Comparison of ENCODE assay signal across 20 cellular contexts in genomic region chr21:33029975-33030461, GRCh38. TPM values are rescaled to one million over a fixed set of nuclear protein-coding genes. Genes with fewer than 3 reads are reported as not detected.
DNase-seq lines count a peak whose midpoint lies in the region; FAIRE-seq and TF ChIP-seq lines count a peak whose summit lies in the region.
"Had no signal": no experiment of that assay in that cellular context is flagged by ENCODE, and none has a peak within 500 bp of the region (broad histone marks: within the 10 kb centered on the region; RNA-seq: fewer than 3 reads in every experiment).

No MANE protein-coding gene starts in this region.

- no peak overlapping the region for H3K18ac ChIP-seq in H1 (ENCODE audit: extremely low read depth, low read length)

- no peak overlapping the region for H3K4ac ChIP-seq in H1 (replicated peaks; ENCODE audit: insufficient read length, low read depth, low read length)

- peak overlapping the region; percentile 20 to 94 for H3K4me3 Mint-ChIP-seq in CD14-positive monocyte
- H3K4me3 Mint-ChIP-seq: HFFc6 had no signal

- H3K36me3 ChIP-seq in Loucy (ENCODE audit: insufficient read depth, low read length), result no peaks in the 10 kb centered on the region
- peaks cover 0 to 5% (median 0%) of the 10 kb centered on the region in 4 experiments; a peak in 1 of 8 replicates for H3K36me3 ChIP-seq in H1 (ENCODE audit: control insufficient read depth in 2 of 4, insufficient read depth in 4 of 4, low read length in 3 of 4)
- no peaks in the 10 kb centered on the region for H3K36me3 ChIP-seq in SK-N-SH (replicated peaks in 1 of 2; ENCODE audit: control insufficient read depth in 1 of 2, insufficient read depth in 2 of 2, low read length in 1 of 2)
- H3K36me3 ChIP-seq in OCI-LY7 (ENCODE audit: insufficient read depth, low read length), result no peaks in the 10 kb centered on the region
- no peaks in the 10 kb centered on the region for H3K36me3 ChIP-seq in uterus

- no peak for TF ChIP-seq CTCF in CD14-positive monocyte (IDR thresholded peaks at IDR 0.05)
- TF ChIP-seq CTCF in Loucy (conservative IDR thresholded peaks at IDR 0.05; ENCODE audit: low read length), result no peak
- TF ChIP-seq CTCF in H1 (IDR thresholded peaks at IDR 0.05; ENCODE audit: control extremely low read depth in 1 of 3, insufficient read depth in 1 of 3, low read depth in 1 of 3, low read length in 3 of 3), result no peak
- TF ChIP-seq CTCF in SK-N-SH (IDR thresholded peaks at IDR 0.05), result no peak
- TF ChIP-seq CTCF in OCI-LY7 (conservative IDR thresholded peaks at IDR 0.05; ENCODE audit: low read length), result no peak
- TF ChIP-seq CTCF in uterus (IDR thresholded peaks at IDR 0.05), result no peak

- H3K27me3 ChIP-seq in Loucy (ENCODE audit: insufficient read depth, low read length, poor library complexity, severe bottlenecking) (no peaks in the 10 kb centered on the region), H1 (replicated peaks in 1 of 4; ENCODE audit: control insufficient read depth in 3 of 4, extremely low read depth in 1 of 4, insufficient read depth in 3 of 4, low read length in 3 of 4) (peaks cover 90 to 99% (median 98%) of the 10 kb centered on the region in 4 experiments), SK-N-SH (ENCODE audit: insufficient read depth) (peaks cover 93% of the 10 kb centered on the region), uterus (peaks cover 0 to 70% of the 10 kb centered on the region in 2 donors)

- H2AFZ ChIP-seq in Loucy (ENCODE audit: low read length) (peak overlapping the region; percentile 0; the same call in 1 of the 2 replicates), H1 (ENCODE audit: low read length) (no peak overlapping the region), SK-N-SH (ENCODE audit: low read depth) (no peak overlapping the region), OCI-LY7 (ENCODE audit: low read length) (no peak overlapping the region)
- H2AFZ ChIP-seq: GM23248 had no signal

- no peak for DNase-seq in CD14-positive monocyte (ENCODE audit: low spot score)
- peak in 1 of 2 experiments; percentile 54 for DNase-seq in H1 (ENCODE audit: low read depth in 1 of 2, low spot score in 2 of 2)
- DNase-seq in putamen (ENCODE audit: low spot score), result peak; percentile 44
- no peak for DNase-seq in NCI-H748 treated with DMSO at 0.1 percent for 48 hours (lab: John Stamatoyannopoulos, UW)
- no peak for DNase-seq in SK-N-SH
- DNase-seq in OCI-LY7 (ENCODE audit: low spot score), result no peak
- no peak for DNase-seq in uterus
- DNase-seq: COR-L47, DMS153, GM23248, HFFc6, NCI-H2029, NCI-H2171 treated with DMSO at 0.1 percent for 48 hours, SIG-M5 had no signal

- H3K27ac ChIP-seq in H1 (ENCODE audit: low read depth, low read length) (no peak overlapping the region), SK-N-SH (ENCODE audit: low read depth in 2 of 2, low read length in 1 of 2) (no peak overlapping the region), OCI-LY7 (ENCODE audit: low read depth, low read length, poor library complexity, severe bottlenecking) (no peak overlapping the region), uterus (no peak overlapping the region)
- H3K27ac ChIP-seq: GM23248 had no signal

- POLR2A ChIA-PET in H1 (lab: Charles Lee; ENCODE audit: partially characterized antibody) (interaction anchor here (1.3 to 2.2 kb wide), 2 partner anchors 10 to 450 kb away, joined by 3 to 7 read pairs; partner anchors contain the start of gene TMEM50B), SK-N-SH (lab: Yijun Ruan, JAX) (no interaction called here), OCI-LY7 (lab: Charles Lee) (interaction anchor here (0.6 kb wide), 1 partner anchor 9 kb away, joined by 3 read pairs; no protein-coding TSS in a partner anchor)

- H3K4me1 ChIP-seq in Loucy (ENCODE audit: insufficient read depth, low read length, poor library complexity, severe bottlenecking) (peaks cover 28% of the 10 kb centered on the region), H1 (replicated peaks in 1 of 4; ENCODE audit: control insufficient read depth in 3 of 4, insufficient read depth in 4 of 4, low read length in 3 of 4) (peaks cover 3 to 42% (median 27%) of the 10 kb centered on the region in 4 experiments), SK-N-SH (ENCODE audit: control insufficient read depth in 1 of 2, insufficient read depth in 2 of 2, low read depth in 1 of 2, low read length in 1 of 2) (no peaks in the 10 kb centered on the region), OCI-LY7 (ENCODE audit: insufficient read depth, low read length, poor library complexity, severe bottlenecking) (no peaks in the 10 kb centered on the region), uterus (peaks cover 0 to 12% of the 10 kb centered on the region in 2 donors)

- FAIRE-seq in H1 (lab: Jason Lieb, UNC), result no peak
- FAIRE-seq: GM12892 had no signal

- TF ChIP-seq EP300 in H1 (IDR thresholded peaks at IDR 0.05; ENCODE audit: borderline replicate concordance in 1 of 2, low read depth in 2 of 2, low read length in 2 of 2), result no peak
- no peak for TF ChIP-seq EP300 in SK-N-SH (IDR thresholded peaks at IDR 0.05; ENCODE audit: borderline replicate concordance in 1 of 2, low read depth in 1 of 2, low read length in 1 of 2)

- no peak overlapping the region for H4K5ac ChIP-seq in H1 (ENCODE audit: insufficient read length, low read depth, low read length)

- H3K9me3 ChIP-seq in Loucy (ENCODE audit: insufficient read depth, low read depth, low read length), result no peaks in the 10 kb centered on the region
- no peaks in the 10 kb centered on the region for H3K9me3 ChIP-seq in H1 (ENCODE audit: insufficient read depth in 2 of 2, low read depth in 1 of 2, low read length in 1 of 2)
- H3K9me3 ChIP-seq in SK-N-SH, result no peaks in the 10 kb centered on the region
- H3K9me3 ChIP-seq in OCI-LY7 (ENCODE audit: low read length), result no peaks in the 10 kb centered on the region
- no peaks in the 10 kb centered on the region for H3K9me3 ChIP-seq in uterus

- H3K79me1 ChIP-seq in H1 (ENCODE audit: low read depth, low read length), result no peaks in the 10 kb centered on the region

- no peak overlapping the region for H3K4me2 ChIP-seq in Loucy (ENCODE audit: low read depth, low read length, poor library complexity, severe bottlenecking)
- H3K4me2 ChIP-seq in H1 (ENCODE audit: insufficient read depth in 1 of 2, low read depth in 2 of 2, low read length in 2 of 2), result peak overlapping the region; percentile 31 to 40; a peak in 3 of 4 replicates
- no peak overlapping the region for H3K4me2 ChIP-seq in SK-N-SH
- H3K4me2 ChIP-seq in OCI-LY7 (ENCODE audit: low read length), result no peak overlapping the region

- H3K23ac ChIP-seq in H1 (ENCODE audit: insufficient read length), result no peak overlapping the region

- BruUV-seq in OCI-LY7 (replicated peaks; lab: Mats Ljungman, UMichigan), result no TSS peak

- H3K23me2 ChIP-seq in H1 (ENCODE audit: low read depth, low read length), result peaks cover 6% of the 10 kb centered on the region; the same call in 1 of the 2 replicates

- H2BK12ac ChIP-seq in H1 (ENCODE audit: low read depth, low read length), result no peak overlapping the region

- no peak overlapping the region for H4K91ac ChIP-seq in H1 (replicated peaks; ENCODE audit: insufficient read length, low read length)

- H3K79me2 ChIP-seq in Loucy (ENCODE audit: insufficient read depth, low read length) (no peaks in the 10 kb centered on the region), H1 (ENCODE audit: control insufficient read depth in 1 of 2, insufficient read depth in 2 of 2, low read length in 2 of 2) (no peaks in the 10 kb centered on the region), SK-N-SH (ENCODE audit: insufficient read depth) (no peaks in the 10 kb centered on the region), OCI-LY7 (ENCODE audit: insufficient read depth, low read depth, low read length) (no peaks in the 10 kb centered on the region)

- H2AK5ac ChIP-seq in H1 (ENCODE audit: low read depth, low read length), result peak overlapping the region; percentile 32; the same call in 1 of the 2 replicates

- H2BK120ac ChIP-seq in H1 (replicated peaks; ENCODE audit: low read depth, low read length), result no peak overlapping the region

- peaks cover 58% of the 10 kb centered on the region for H3K4me1 Mint-ChIP-seq in CD14-positive monocyte

- TF ChIP-seq RAD21 in H1 (IDR thresholded peaks at IDR 0.05 in 1 of 2, conservative IDR thresholded peaks at IDR 0.05 in 1 of 2; ENCODE audit: low read depth in 2 of 2, low read length in 2 of 2), result no peak
- TF ChIP-seq RAD21 in SK-N-SH (IDR thresholded peaks at IDR 0.05; ENCODE audit: low read length), result no peak

- H3K36me3 Mint-ChIP-seq in CD14-positive monocyte, result peaks cover 35 to 39% of the 10 kb centered on the region in 2 donors

- H3K4me3 ChIP-seq in Loucy (ENCODE audit: low read length, poor library complexity, severe bottlenecking), result no peak overlapping the region
- H3K4me3 ChIP-seq in H1 (ENCODE audit: extremely low read depth in 1 of 4, insufficient read depth in 2 of 4, low read depth in 3 of 4, low read length in 4 of 4), result peak overlapping the region in 1 of 4 experiments; percentile 25; a peak in 1 of 8 replicates
- H3K4me3 ChIP-seq in SK-N-SH (ENCODE audit: low read depth in 2 of 2, low read length in 1 of 2), result no peak overlapping the region
- H3K4me3 ChIP-seq in OCI-LY7 (ENCODE audit: low read depth, low read length, poor library complexity, severe bottlenecking), result no peak overlapping the region
- H3K4me3 ChIP-seq in uterus, result no peak overlapping the region
- H3K4me3 ChIP-seq: GM23248 had no signal

- H3K14ac ChIP-seq in H1 (ENCODE audit: insufficient read length), result no peak overlapping the region

- H3K9ac ChIP-seq in Loucy (ENCODE audit: low read depth, low read length, poor library complexity, severe bottlenecking) (peak overlapping the region; percentile 24), H1 (replicated peaks in 1 of 4; ENCODE audit: extremely low read depth in 1 of 4, low read depth in 3 of 4, low read length in 3 of 4) (no peak overlapping the region), SK-N-SH (no peak overlapping the region)
- H3K9ac ChIP-seq: GM23248 had no signal

- H3K27me3 Mint-ChIP-seq in CD14-positive monocyte (ENCODE audit: low read depth in 3 of 3), result peaks cover 60 to 94% (median 93%) of the 10 kb centered on the region in 3 donors

- H3K56ac ChIP-seq in H1 (replicated peaks; ENCODE audit: insufficient read length, low read depth, low read length), result no peak overlapping the region

- intact Hi-C loops in CD14-positive monocyte (cut with micrococcal nuclease) (loop anchor here (5.0 to 10.0 kb wide), 2 partner anchors 42 to 165 kb away; partner anchors contain the start of gene OLIG1 (in 2 of the 2)), OCI-LY7 (cut with micrococcal nuclease; ENCODE audit: unreplicated experiment) (no loop called here), uterus (cut with DNase I; ENCODE audit: low total_unique reads) (no loop called here)

- H4K8ac ChIP-seq in H1 (ENCODE audit: extremely low read depth, insufficient read depth, low read length), result no peak overlapping the region

- H3K9me2 ChIP-seq in Loucy (replicated peaks; ENCODE audit: low read depth, low read length) (no peaks in the 10 kb centered on the region), SK-N-SH (no peaks in the 10 kb centered on the region), OCI-LY7 (ENCODE audit: insufficient read depth, low read length) (no peaks in the 10 kb centered on the region)

- no peak overlapping the region for H2BK15ac ChIP-seq in H1 (ENCODE audit: low read length)

- 29% methylated on average over 10 of the region's 10 CpGs; no CpG with 5 or more reads in 1 of the 2 experiments for WGBS in H1 (ENCODE audit: extremely low coverage in 1 of 2, insufficient coverage in 1 of 2, insufficient read length in 1 of 2, insufficient replicate concordance in 2 of 2, low coverage in 1 of 2, low lambda C conversion rate in 2 of 2, missing lambda C conversion rate in 1 of 2), 2 experiments
- WGBS in SK-N-SH (ENCODE audit: low lambda C conversion rate), result 19% methylated on average over 8 of the region's 10 CpGs

- H2BK20ac ChIP-seq in H1 (ENCODE audit: low read length), result no peak overlapping the region

- peaks cover 0 to 37% (median 22%) of the 10 kb centered on the region in 7 donors for H3K9me3 Mint-ChIP-seq in CD14-positive monocyte
- H3K9me3 Mint-ChIP-seq: HFFc6 had no signal

- H4K20me1 ChIP-seq in Loucy (ENCODE audit: insufficient read depth, low read length, poor library complexity, severe bottlenecking) (no peaks in the 10 kb centered on the region), H1 (replicated peaks in 1 of 2; ENCODE audit: control insufficient read depth in 1 of 2, insufficient read depth in 2 of 2, low read length in 2 of 2) (peaks cover 13 to 21% of the 10 kb centered on the region in 2 experiments), SK-N-SH (ENCODE audit: insufficient read depth) (no peaks in the 10 kb centered on the region), OCI-LY7 (ENCODE audit: insufficient read depth, low read length) (no peaks in the 10 kb centered on the region)

- H3K27ac Mint-ChIP-seq in CD14-positive monocyte, result no peak overlapping the region
- H3K27ac Mint-ChIP-seq: HFFc6 had no signal

- no peaks in the 10 kb centered on the region for H3F3A ChIP-seq in Loucy (ENCODE audit: low read depth)
- H3F3A ChIP-seq in SK-N-SH (replicated peaks; ENCODE audit: insufficient read depth), result no peaks in the 10 kb centered on the region

- no peak overlapping the region for H2BK5ac ChIP-seq in H1 (ENCODE audit: low read depth, low read length)

- no peak for TF ChIP-seq POLR2A in H1 (IDR thresholded peaks at IDR 0.05; ENCODE audit: control extremely low read depth in 1 of 2, low read depth in 2 of 2, low read length in 2 of 2)
- no peak for TF ChIP-seq POLR2A in uterus (IDR thresholded peaks at IDR 0.05)

- CTCF ChIA-PET in H1 (lab: Charles Lee; ENCODE audit: partially characterized antibody) (interaction anchor here (0.8 to 2.9 kb wide), 5 partner anchors 10 to 97 kb away, joined by 3 to 7 read pairs (median 5); no protein-coding TSS in a partner anchor), SK-N-SH (lab: Yijun Ruan, JAX) (no interaction called here), OCI-LY7 (lab: Charles Lee; ENCODE audit: unreplicated experiment) (no interaction called here)

RNA-seq across cellular contexts. Expression of gene OLIG2, which starts 4.3 kb away (rescaled TPM):
- polyA plus RNA-seq in CD14-positive monocyte, result not detected
- 0.11 TPM in 1 of 2 replicates, not detected in the other for total RNA-seq in H1 (2021; fragmentation: NEBNext Ultra II Directional; extraction: Animal tissue kit (Norgen Biotek cat#: 25700))
- 0.79 and 0.93 TPM in 2 replicates for polyA plus RNA-seq in H1 (2011; rRNA removed)
- 0.81 TPM for polyA plus RNA-seq in H1 (2011; cell fraction: cytosol; rRNA removed)
- 0.68 TPM for polyA plus RNA-seq in H1 (2011; cell fraction: nucleus; rRNA removed)
- polyA plus RNA-seq in H1 (2012, experiment 1 of 2), result 0.57 to 1.3 TPM (median 0.75 TPM) in 4 replicates
- polyA plus RNA-seq in H1 (2012, experiment 2 of 2), result 0.79 TPM
- 1.0 TPM for polyA plus RNA-seq in H1 (2013, experiment 1 of 2)
- polyA plus RNA-seq in H1 (2013, experiment 2 of 2), result 0.99 TPM
- polyA minus RNA-seq in H1 (2011; rRNA and poly(A)+ RNA removed), result 0.20 and 0.35 TPM in 2 replicates
- polyA minus RNA-seq in H1 (2011; cell fraction: cytosol; rRNA and poly(A)+ RNA removed), result 1.8 TPM
- 1.2 TPM for polyA minus RNA-seq in H1 (2011; cell fraction: nucleus; rRNA and poly(A)+ RNA removed)
- polyA plus RNA-seq in SK-N-SH (2012; rRNA removed), result not detected in 2 replicates
- polyA plus RNA-seq in SK-N-SH (2012; cell fraction: cytosol; rRNA removed), result not detected in 2 replicates
- not detected in 2 replicates for polyA plus RNA-seq in SK-N-SH (2012; cell fraction: nucleus; rRNA removed)
- not detected in 2 replicates for total RNA-seq in OCI-LY7 (2014; rRNA removed; shearing (Covaris generic))
- not detected in 2 replicates for total RNA-seq in OCI-LY7 (2022)
- total RNA-seq in uterus, result not detected
- total RNA-seq: G401, GM23248, HFFc6, LHCN-M2, NCI-H460 had no signal
- polyA plus RNA-seq: GM23248 had no signal

RNA-seq across cellular contexts. Expression of gene OLIG1, which starts 39.9 kb away (rescaled TPM):
- polyA plus RNA-seq in CD14-positive monocyte (10 to 100 TPM; 20.0 to 40.7 TPM), H1 (2011; rRNA removed) (1.2 and 1.4 TPM in 2 replicates), SK-N-SH (2012; rRNA removed) (not detected in 2 replicates)
- 0.65 and 0.73 TPM in 2 replicates for total RNA-seq in H1 (2021; fragmentation: NEBNext Ultra II Directional; extraction: Animal tissue kit (Norgen Biotek cat#: 25700))
- polyA plus RNA-seq in H1 (2011; cell fraction: cytosol; rRNA removed), result 0.81 TPM
- polyA plus RNA-seq in H1 (2011; cell fraction: nucleus; rRNA removed), result 2.1 TPM
- polyA plus RNA-seq in H1 (2012, experiment 1 of 2), result 0.50 to 0.98 TPM (median 0.89 TPM) in 4 replicates
- polyA plus RNA-seq in H1 (2012, experiment 2 of 2), result 0.20 TPM
- 0.26 TPM for polyA plus RNA-seq in H1 (2013, experiment 1 of 2)
- polyA plus RNA-seq in H1 (2013, experiment 2 of 2), result 0.46 TPM
- polyA minus RNA-seq in H1 (2011; rRNA and poly(A)+ RNA removed), result not detected in 2 replicates
- polyA minus RNA-seq in H1 (2011; cell fraction: cytosol; rRNA and poly(A)+ RNA removed), result 0.51 TPM
- polyA minus RNA-seq in H1 (2011; cell fraction: nucleus; rRNA and poly(A)+ RNA removed), result 0.80 TPM
- not detected in 2 replicates for polyA plus RNA-seq in SK-N-SH (2012; cell fraction: cytosol; rRNA removed)
- not detected in 2 replicates for polyA plus RNA-seq in SK-N-SH (2012; cell fraction: nucleus; rRNA removed)
- not detected in 2 replicates for total RNA-seq in OCI-LY7 (2014; rRNA removed; shearing (Covaris generic))
- total RNA-seq in OCI-LY7 (2022) (not detected in 2 replicates), uterus (not detected)
- total RNA-seq: A172, G401, GM23248, HFFc6, LHCN-M2, NCI-H460 had no signal
- polyA plus RNA-seq: GM23248 had no signal

Comparison
In these comparisons a context has a peak if more than half of its experiments do, and no peak if none do; other contexts are left out.
1. H3K4me2 ChIP-seq: peak in H1 (2 of 2); none in Loucy (single experiment), SK-N-SH (single experiment) and OCI-LY7 (single experiment).
2. intact Hi-C loops: an anchor here in CD14-positive monocyte (5.0 to 10.0 kb wide); none called in OCI-LY7 and uterus.